In the genomic region with DNA sequence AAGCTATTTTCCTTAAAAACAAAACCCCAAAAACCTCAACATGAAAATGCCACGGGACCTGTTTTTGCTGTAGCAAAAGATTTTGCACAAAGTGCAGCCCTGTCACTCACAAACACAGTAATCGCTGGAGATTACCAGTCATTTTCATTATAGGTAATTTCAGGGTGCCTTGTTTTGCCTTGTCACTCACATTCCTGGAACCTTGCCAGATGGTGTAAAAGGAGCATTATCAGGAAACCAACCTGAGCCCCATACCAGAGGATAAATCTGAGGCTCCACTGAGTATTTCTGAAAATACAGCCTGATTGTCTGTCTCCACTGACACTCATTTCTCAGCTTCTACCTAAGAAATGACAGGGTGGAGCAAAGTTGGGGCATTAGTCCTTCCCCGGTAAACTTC, we compare ENCODE assay signal across 27 cellular contexts.
DNase-seq lines count a peak whose midpoint lies in the region; TF ChIP-seq lines count a peak whose summit lies in the region.
"Had no signal": no experiment of that assay in that cellular context is flagged by ENCODE, and none has a peak within 500 bp of the region (broad histone marks: within the 10 kb centered on the region; RNA-seq: fewer than 3 reads in every experiment).

No MANE protein-coding gene starts in this region.

- H3K27me3 ChIP-seq in esophagus muscularis mucosa: no peaks in the 10 kb centered on the region
- H3K27me3 ChIP-seq: sigmoid colon, tibial nerve had no signal

- no peak for TF ChIP-seq CTCF in HEK293 (tag by site-specific recombination; IDR thresholded peaks at IDR 0.05)
- no peak for TF ChIP-seq CTCF in esophagus muscularis mucosa (IDR thresholded peaks at IDR 0.05)

- intact Hi-C loops in esophagus muscularis mucosa (cut with DNase I): no loop called here

- H3K27ac ChIP-seq in HEK293 (ENCODE audit: extremely low read depth, low read depth, low read length) (no peak overlapping the region), esophagus muscularis mucosa (replicated peaks in 1 of 4) (no peak overlapping the region)
- H3K27ac ChIP-seq: psoas muscle, sigmoid colon, tibial nerve, VCaP had no signal

- CTCF ChIA-PET in HEK293 (lab: Yijun Ruan, JAX): no interaction called here

- TF ChIP-seq POLR2A in esophagus muscularis mucosa (IDR thresholded peaks at IDR 0.05; ENCODE audit: low read depth): no peak

- POLR2A ChIA-PET in HEK293 (lab: Yijun Ruan, JAX): no interaction called here

- peak in 2 of 3 experiments; percentile 41 to 81 for DNase-seq in NCI-H1417 (lab: John Stamatoyannopoulos, UW)
- DNase-seq in NCI-H69 (lab: John Stamatoyannopoulos, UW): peak; percentile 84
- peak; percentile 62 for DNase-seq in esophagus muscularis mucosa (ENCODE audit: extremely low spot score)
- DNase-seq in stimulated activated CD8-positive, alpha-beta memory T cell treated with anti-CD3 and anti-CD28 coated beads, Interleukin-4, amount 100 ng/mL, for 48 hours: no peak
- no peak for DNase-seq in HPDE6-E6E7 (ENCODE audit: extremely low spot score)
- no peak for DNase-seq in NK-92 treated with Interleukin-12 subunit alpha and Interleukin-12 subunit beta, amount 100 ng/mL, for 24 hours (lab: John Stamatoyannopoulos, UW)
- DNase-seq: activated CD4-positive, alpha-beta T cell treated with anti-CD3 and anti-CD28 coated beads for 48 hours; activated CD8-positive, alpha-beta memory T cell treated with anti-CD3 and anti-CD28 coated beads for 24 hours; C1 segment of cervical spinal cord; Caco-2; DMS79 treated with DMSO at 0.1 percent for 48 hours; effector CD4-positive, alpha-beta T cell; GF-D8; mammary epithelial cell; mucosa of descending colon; natural killer cell; NCI-H1048; NCI-H2107; NCI-H510A treated with DMSO at 0.1 percent for 48 hours; psoas muscle; SIG-M5; sigmoid colon; stimulated activated CD4-positive, alpha-beta T cell treated with anti-CD3 and anti-CD28 coated beads, Interleukin-4, amount 100 ng/mL, for 4 hours had no signal

- no peaks in the 10 kb centered on the region for H3K9me3 ChIP-seq in HEK293 (ENCODE audit: control insufficient read depth, insufficient read depth, low read depth, low read length)
- no peaks in the 10 kb centered on the region for H3K9me3 ChIP-seq in esophagus muscularis mucosa
- H3K9me3 ChIP-seq: Caco-2, HAP-1, mucosa of descending colon, psoas muscle, sigmoid colon, tibial nerve had no signal

- H3K4me1 ChIP-seq in HEK293 (ENCODE audit: control insufficient read depth, insufficient read depth, low read length) (no peaks in the 10 kb centered on the region), esophagus muscularis mucosa (no peaks in the 10 kb centered on the region)
- H3K4me1 ChIP-seq: Caco-2, HAP-1, psoas muscle, sigmoid colon, tibial nerve had no signal

- H3K4me3 ChIP-seq in HEK293 (ENCODE audit: low read depth, low read length): no peak overlapping the region
- H3K4me3 ChIP-seq in esophagus muscularis mucosa: no peak overlapping the region
- H3K4me3 ChIP-seq: HAP-1, mucosa of descending colon, psoas muscle, sigmoid colon, tibial nerve had no signal

- H3K36me3 ChIP-seq in HEK293 (ENCODE audit: control insufficient read depth in 2 of 2, insufficient read depth in 1 of 2, low read length in 2 of 2) (no peaks in the 10 kb centered on the region), esophagus muscularis mucosa (no peaks in the 10 kb centered on the region)
- H3K36me3 ChIP-seq: HAP-1, sigmoid colon, tibial nerve had no signal

- WGBS in esophagus muscularis mucosa: 90% methylated on average over 3 of the region's 3 CpGs

- no peak for TF ChIP-seq EP300 in esophagus muscularis mucosa (IDR thresholded peaks at IDR 0.05)

TF ChIP-seq in HEK293, 187 proteins besides CTCF, POLR2A, EP300 and RAD21:
- peak; percentile 49; the same call in 1 of the 2 replicates for TF ChIP-seq MEIS1 (CRISPR knock-in tag; IDR thresholded peaks at IDR 0.05; ENCODE audit: borderline replicate concordance)
- TF ChIP-seq, protein P1, sequence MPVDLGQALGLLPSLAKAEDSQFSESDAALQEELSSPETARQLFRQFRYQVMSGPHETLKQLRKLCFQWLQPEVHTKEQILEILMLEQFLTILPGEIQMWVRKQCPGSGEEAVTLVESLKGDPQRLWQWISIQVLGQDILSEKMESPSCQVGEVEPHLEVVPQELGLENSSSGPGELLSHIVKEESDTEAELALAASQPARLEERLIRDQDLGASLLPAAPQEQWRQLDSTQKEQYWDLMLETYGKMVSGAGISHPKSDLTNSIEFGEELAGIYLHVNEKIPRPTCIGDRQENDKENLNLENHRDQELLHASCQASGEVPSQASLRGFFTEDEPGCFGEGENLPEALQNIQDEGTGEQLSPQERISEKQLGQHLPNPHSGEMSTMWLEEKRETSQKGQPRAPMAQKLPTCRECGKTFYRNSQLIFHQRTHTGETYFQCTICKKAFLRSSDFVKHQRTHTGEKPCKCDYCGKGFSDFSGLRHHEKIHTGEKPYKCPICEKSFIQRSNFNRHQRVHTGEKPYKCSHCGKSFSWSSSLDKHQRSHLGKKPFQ (tag by site-specific recombination; IDR thresholded peaks at IDR 0.05): no peak

Comparison
In these comparisons a context has a peak if more than half of its experiments do, and no peak if none do; other contexts are left out.
1. DNase-seq: peak in NCI-H1417 (2 of 3), NCI-H69 (single experiment) and esophagus muscularis mucosa (single experiment); none in stimulated activated CD8-positive, alpha-beta memory T cell treated with anti-CD3 and anti-CD28 coated beads, Interleukin-4, amount 100 ng/mL, for 48 hours (single experiment), HPDE6-E6E7 (single experiment) and NK-92 treated with Interleukin-12 subunit alpha and Interleukin-12 subunit beta, amount 100 ng/mL, for 24 hours (single experiment).